ENCODE assay signal across 14 cellular contexts in genomic region chr12:89236237-89236636, GRCh38.
DNase-seq lines count a peak whose midpoint lies in the region; ATAC-seq, FAIRE-seq and TF ChIP-seq lines count a peak whose summit lies in the region.
"Had no signal": no experiment of that assay in that cellular context is flagged by ENCODE, and none has a peak within 500 bp of the region (broad histone marks: within the 10 kb centered on the region; RNA-seq: fewer than 3 reads in every experiment).

No MANE protein-coding gene starts in this region.

- no peak overlapping the region for H3K4me3 Mint-ChIP-seq in activated CD4-positive, alpha-beta T cell treated with anti-CD3 and anti-CD28 coated beads, Interleukin-2, amount 10 ng/mL, durations not matched to agents 7 days and 5 days

- WGBS in esophagus muscularis mucosa = 42% methylated on average over 1 of the region's 1 CpG

- peaks cover 35% of the 10 kb centered on the region for H3K9me3 Mint-ChIP-seq in activated CD4-positive, alpha-beta T cell treated with anti-CD3 and anti-CD28 coated beads, Interleukin-2, amount 10 ng/mL, durations not matched to agents 7 days and 5 days

- H3K4me2 ChIP-seq in endothelial cell of umbilical vein (ENCODE audit: insufficient read depth, low read length) = peak overlapping the region; percentile 16

- DNase-seq in activated CD4-positive, alpha-beta T cell treated with anti-CD3 and anti-CD28 coated beads, Interleukin-2, amount 10 ng/mL, durations not matched to agents 7 days and 5 days = no peak
- DNase-seq in activated CD4-positive, alpha-beta T cell treated with anti-CD3 and anti-CD28 coated beads, Interleukin-2, amount 50 U/mL, for 1 hour = no peak
- DNase-seq in OCI-M1 (lab: John Stamatoyannopoulos, UW) (peak; percentile 9), endothelial cell of umbilical vein (ENCODE audit: low read depth, low spot score) (peak; percentile 82), pulmonary artery endothelial cell (ENCODE audit: low read depth, low spot score) (peak; percentile 57), NCI-H2196 treated with DMSO at 0.1 percent for 48 hours (lab: John Stamatoyannopoulos, UW; ENCODE audit: unreplicated experiment) (no peak), esophagus muscularis mucosa (ENCODE audit: extremely low spot score) (no peak)
- DNase-seq: activated T-cell treated with anti-CD3 and anti-CD28 coated beads, Interleukin-2, amount 50 U/mL, for 48 hours; NCI-H1694 treated with DMSO at 0.1 percent for 48 hours; SJCRH30; stimulated activated CD4-positive, alpha-beta T cell treated with anti-CD3 and anti-CD28 coated beads, Interleukin-4, amount 100 ng/mL, for 4 hours; stimulated activated naive CD4-positive, alpha-beta T cell treated with Interleukin-2 at 50 U/mL for 16 hours had no signal

- H2AFZ ChIP-seq in endothelial cell of umbilical vein (ENCODE audit: low read depth, low read length) = no peak overlapping the region

- no peak for ATAC-seq in GM18867 (IDR thresholded peaks at IDR 0.05; ENCODE audit: unreplicated experiment)

- no peaks in the 10 kb centered on the region for H4K20me1 ChIP-seq in endothelial cell of umbilical vein (replicated peaks; ENCODE audit: control insufficient read depth, extremely low read depth, insufficient read depth, low read length)

- peak overlapping the region; percentile 39 for H3K27ac ChIP-seq in endothelial cell of umbilical vein (ENCODE audit: insufficient read depth, low read depth, low read length)
- H3K27ac ChIP-seq in esophagus muscularis mucosa (replicated peaks in 1 of 4) = no peak overlapping the region
- H3K27ac ChIP-seq: SJCRH30 had no signal

- peaks cover 39% of the 10 kb centered on the region for H3K36me3 Mint-ChIP-seq in activated CD4-positive, alpha-beta T cell treated with anti-CD3 and anti-CD28 coated beads, Interleukin-2, amount 10 ng/mL, durations not matched to agents 7 days and 5 days (ENCODE audit: low read depth)

- H3K4me1 ChIP-seq in endothelial cell of umbilical vein (ENCODE audit: control insufficient read depth, extremely low read depth, insufficient read depth, low read length) = peaks cover 44% of the 10 kb centered on the region
- H3K4me1 ChIP-seq in esophagus muscularis mucosa = peaks cover 14 to 18% (median 16%) of the 10 kb centered on the region in 4 donors
- H3K4me1 ChIP-seq: SJCRH30 had no signal

- H3K4me1 Mint-ChIP-seq in activated CD4-positive, alpha-beta T cell treated with anti-CD3 and anti-CD28 coated beads, Interleukin-2, amount 10 ng/mL, durations not matched to agents 7 days and 5 days = peaks cover 87% of the 10 kb centered on the region

- no peak overlapping the region for H3K9ac ChIP-seq in endothelial cell of umbilical vein (replicated peaks; ENCODE audit: extremely low read depth, insufficient read depth, low read length)

- H3K9me3 ChIP-seq in endothelial cell of umbilical vein (replicated peaks; ENCODE audit: control insufficient read depth, insufficient read depth, low read length) = no peaks in the 10 kb centered on the region
- no peaks in the 10 kb centered on the region for H3K9me3 ChIP-seq in esophagus muscularis mucosa
- H3K9me3 ChIP-seq: SJCRH30 had no signal

- H3K27ac Mint-ChIP-seq in activated CD4-positive, alpha-beta T cell treated with anti-CD3 and anti-CD28 coated beads, Interleukin-2, amount 10 ng/mL, durations not matched to agents 7 days and 5 days = peak overlapping the region; percentile 85

- CTCF ChIA-PET in activated CD4-positive, alpha-beta T cell treated with anti-CD3 and anti-CD28 coated beads, Interleukin-2, amount 10 ng/mL, durations not matched to agents 7 days and 5 days (lab: Charles Lee) = interaction anchor here (1.2 to 2.5 kb wide), 4 partner anchors 8 to 17 kb away, joined by 5 to 7 read pairs (median 5); no protein-coding TSS in a partner anchor
- CTCF ChIA-PET in endothelial cell of umbilical vein (lab: Charles Lee) = interaction anchor here (1.0 to 2.8 kb wide), 4 partner anchors 9 to 116 kb away, joined by 3 to 9 read pairs (median 6); partner anchors contain the start of gene DUSP6

- peak; percentile 82 for FAIRE-seq in endothelial cell of umbilical vein (lab: Jason Lieb, UNC)
- FAIRE-seq: endometrium had no signal

- no peaks in the 10 kb centered on the region for H3K79me2 ChIP-seq in endothelial cell of umbilical vein (ENCODE audit: control insufficient read depth, insufficient read depth, low read length)

- dilution Hi-C loops in endothelial cell of umbilical vein (cut with MboI; ENCODE audit: extremely low pct_ligation_motif_present, low sequenced_read_pairs) = no loop called here

- no TSS peak for BruUV-seq in endothelial cell of umbilical vein (replicated peaks; lab: Mats Ljungman, UMichigan)

- H3K36me3 ChIP-seq in endothelial cell of umbilical vein (ENCODE audit: control insufficient read depth in 2 of 2, extremely low read depth in 1 of 2, insufficient read depth in 2 of 2, low read length in 2 of 2) (no peaks in the 10 kb centered on the region), esophagus muscularis mucosa (no peaks in the 10 kb centered on the region)
- H3K36me3 ChIP-seq: SJCRH30 had no signal

- TF ChIP-seq CTCF in endothelial cell of umbilical vein (IDR thresholded peaks at IDR 0.05; ENCODE audit: extremely low read depth in 1 of 2, insufficient read depth in 1 of 2, low read depth in 1 of 2, low read length in 2 of 2) (no peak), esophagus muscularis mucosa (IDR thresholded peaks at IDR 0.05) (no peak)

- TF ChIP-seq EP300 in esophagus muscularis mucosa (IDR thresholded peaks at IDR 0.05) = no peak

- H3K27me3 ChIP-seq in endothelial cell of umbilical vein (ENCODE audit: control insufficient read depth in 2 of 2, insufficient read depth in 2 of 2, low read length in 2 of 2) = no peaks in the 10 kb centered on the region
- H3K27me3 ChIP-seq in esophagus muscularis mucosa = no peaks in the 10 kb centered on the region
- H3K27me3 ChIP-seq: SJCRH30 had no signal

- no peaks in the 10 kb centered on the region for H3K9me1 ChIP-seq in endothelial cell of umbilical vein (replicated peaks; ENCODE audit: control insufficient read depth, extremely low read depth, insufficient read depth, low read length)

- intact Hi-C loops in endothelial cell of umbilical vein (cut with micrococcal nuclease) = loop anchor here (5.0 kb wide), 2 partner anchors 149 to 226 kb away; no protein-coding TSS in a partner anchor
- intact Hi-C loops in esophagus muscularis mucosa (cut with DNase I) = no loop called here

- TF ChIP-seq POLR2A in endothelial cell of umbilical vein (IDR thresholded peaks at IDR 0.05; ENCODE audit: low read depth, low read length) = no peak
- TF ChIP-seq POLR2A in esophagus muscularis mucosa (IDR thresholded peaks at IDR 0.05; ENCODE audit: low read depth) = no peak

- POLR2A ChIA-PET in activated CD4-positive, alpha-beta T cell treated with anti-CD3 and anti-CD28 coated beads, Interleukin-2, amount 10 ng/mL, durations not matched to agents 7 days and 5 days (lab: Charles Lee) = interaction anchor here (1.4 kb wide), 1 partner anchor 116 kb away, joined by 4 read pairs; the partner anchor contains the start of gene DUSP6
- POLR2A ChIA-PET in endothelial cell of umbilical vein (lab: Charles Lee) = interaction anchor here (2.1 kb wide), 1 partner anchor 11 kb away, joined by 4 read pairs; no protein-coding TSS in a partner anchor

- H3K4me3 ChIP-seq in endothelial cell of umbilical vein (replicated peaks in 1 of 3; ENCODE audit: insufficient read depth in 1 of 3, low read depth in 1 of 3, low read length in 3 of 3) = no peak overlapping the region
- H3K4me3 ChIP-seq in esophagus muscularis mucosa = no peak overlapping the region
- H3K4me3 ChIP-seq: SJCRH30 had no signal

- H3K27me3 Mint-ChIP-seq in activated CD4-positive, alpha-beta T cell treated with anti-CD3 and anti-CD28 coated beads, Interleukin-2, amount 10 ng/mL, durations not matched to agents 7 days and 5 days = no peaks in the 10 kb centered on the region

TF ChIP-seq in endothelial cell of umbilical vein, 7 proteins besides CTCF, POLR2A, EP300 and RAD21:
- TF ChIP-seq FOS (IDR thresholded peaks at IDR 0.05; ENCODE audit: borderline replicate concordance, insufficient read depth, low read length) (peak; percentile 89), GATA2 (IDR thresholded peaks at IDR 0.05; ENCODE audit: insufficient read depth, insufficient read length, low read depth, low read length) (peak; percentile 60), EZH2 (IDR thresholded peaks at IDR 0.05; ENCODE audit: borderline replicate concordance, low read depth, low read length, severe bottlenecking) (no peak), MYC (IDR thresholded peaks at IDR 0.05; ENCODE audit: low read depth, low read length) (no peak), JUN (IDR thresholded peaks at IDR 0.05; ENCODE audit: borderline replicate concordance, insufficient read depth, insufficient read length, low read depth) (peak; percentile 66)

Comparison
In these comparisons a context has a peak if more than half of its experiments do, and no peak if none do; other contexts are left out.
1. DNase-seq: peak in OCI-M1 (single experiment), endothelial cell of umbilical vein (single experiment) and pulmonary artery endothelial cell (single experiment); none in activated CD4-positive, alpha-beta T cell treated with anti-CD3 and anti-CD28 coated beads, Interleukin-2, amount 10 ng/mL, durations not matched to agents 7 days and 5 days (single experiment), activated CD4-positive, alpha-beta T cell treated with anti-CD3 and anti-CD28 coated beads, Interleukin-2, amount 50 U/mL, for 1 hour (single experiment), NCI-H2196 treated with DMSO at 0.1 percent for 48 hours (single experiment) and esophagus muscularis mucosa (single experiment).